Comparison of ENCODE assay signal across 14 cellular contexts in genomic region chr12:94190623-94191022, GRCh38.
DNase-seq lines count a peak whose midpoint lies in the region; ATAC-seq and TF ChIP-seq lines count a peak whose summit lies in the region.
"Had no signal": no experiment of that assay in that cellular context is flagged by ENCODE, and none has a peak within 500 bp of the region (broad histone marks: within the 10 kb centered on the region; RNA-seq: fewer than 3 reads in every experiment).

No MANE protein-coding gene starts in this region.

- H3K36me3 ChIP-seq in neutrophil, result peaks cover 100% of the 10 kb centered on the region

- peak overlapping the region; percentile 64 for H3K27ac ChIP-seq in neutrophil
- H3K27ac ChIP-seq: BLaER1 treated with 17β-estradiol and CSF1 and Interleukin-3, amounts not matched to agents 10 nM and 100 nM had no signal

- TF ChIP-seq CTCF in neutrophil (IDR thresholded peaks at IDR 0.05), result no peak

- ATAC-seq in GM18498 (IDR thresholded peaks at IDR 0.05; ENCODE audit: unreplicated experiment) (peak; percentile 12), GM21717 (IDR thresholded peaks at IDR 0.05; ENCODE audit: unreplicated experiment) (peak; percentile 10), HG03442 (IDR thresholded peaks at IDR 0.05; ENCODE audit: unreplicated experiment) (no peak)
- ATAC-seq: Panc1 had no signal

- peaks cover 0 to 4% of the 10 kb centered on the region in 2 experiments for H3K4me1 ChIP-seq in neutrophil (ENCODE audit: control insufficient read depth in 1 of 2, insufficient read depth in 1 of 2, low read depth in 1 of 2, low read length in 1 of 2)

- H3K9me3 ChIP-seq in neutrophil, result no peaks in the 10 kb centered on the region

- no peaks in the 10 kb centered on the region for H3K27me3 ChIP-seq in neutrophil

- H3K4me3 ChIP-seq in neutrophil (ENCODE audit: low read depth in 1 of 2, low read length in 1 of 2), result no peak overlapping the region
- H3K4me3 ChIP-seq: BLaER1 treated with 17β-estradiol and CSF1 and Interleukin-3, amounts not matched to agents 10 nM and 100 nM had no signal

- peak; percentile 56 for DNase-seq in NCI-H82 (lab: John Stamatoyannopoulos, UW)
- no peak for DNase-seq in NCI-H226
- no peak for DNase-seq in NCI-H526 (lab: John Stamatoyannopoulos, UW)
- DNase-seq: DMS79 treated with DMSO at 0.1 percent for 48 hours, NCI-H1105 treated with DMSO at 0.1 percent for 48 hours, NCI-H1694, NCI-H2081 treated with DMSO at 0.1 percent for 48 hours, NCI-H510A treated with DMSO at 0.1 percent for 48 hours had no signal
